Comparison of ENCODE assay signal across 19 cellular contexts in genomic region chr7:74598558-74598957, GRCh38. TPM values are rescaled to one million over a fixed set of nuclear protein-coding genes. Genes with fewer than 3 reads are reported as not detected.
A peak's percentile ranks its signal among the peaks of the same experiment; 100 is the strongest.
DNase-seq lines count a peak whose midpoint lies in the region; ATAC-seq and TF ChIP-seq lines count a peak whose summit lies in the region.
"Had no signal": no experiment of that assay in that cellular context is flagged by ENCODE, and none has a peak within 500 bp of the region (broad histone marks: within the 10 kb centered on the region; RNA-seq: fewer than 3 reads in every experiment).

No MANE protein-coding gene starts in this region.

- peaks cover 13% of the 10 kb centered on the region for H3K4me1 ChIP-seq in GM23248 (ENCODE audit: insufficient read depth)

- H3K9me2 ChIP-seq in GM23248 (ENCODE audit: insufficient read depth), result no peaks in the 10 kb centered on the region

- TF ChIP-seq CTCF in RWPE1 (conservative IDR thresholded peaks at IDR 0.05; ENCODE audit: low read depth), result no peak
- no peak for TF ChIP-seq CTCF in fibroblast of the aortic adventitia (IDR thresholded peaks at IDR 0.05; ENCODE audit: insufficient read depth, low read length)

- DNase-seq in AG08396 (ENCODE audit: low spot score), result peak; percentile 48
- DNase-seq in GM23248, result peak; percentile 93
- DNase-seq in RWPE1 (ENCODE audit: low spot score), result no peak
- DNase-seq in fibroblast of the aortic adventitia (ENCODE audit: low read depth), result peak; percentile 74
- DNase-seq in CD1c-positive myeloid dendritic cell (ENCODE audit: extremely low spot score), result no peak
- no peak for DNase-seq in NCI-H2081 treated with DMSO at 0.1 percent for 48 hours (lab: John Stamatoyannopoulos, UW)
- DNase-seq in mesenteric fat pad (ENCODE audit: low spot score), result no peak
- DNase-seq: central memory CD4-positive, alpha-beta T cell; DMS 273 treated with DMSO at 0.1 percent for 48 hours; effector memory CD4-positive, alpha-beta T cell; immature natural killer cell; NCI-H187; NCI-H524; PC-9; stimulated activated CD4-positive, alpha-beta T cell treated with anti-CD3 and anti-CD28 coated beads, Interleukin-4, amount 100 ng/mL, for 4 hours; WERI-Rb-1 had no signal

- no peak overlapping the region for H3K4me2 ChIP-seq in GM23248 (ENCODE audit: unreplicated experiment)
- H3K4me2 ChIP-seq: PC-9 had no signal

- H3K27me3 ChIP-seq in GM23248 (replicated peaks; ENCODE audit: insufficient read depth), result no peaks in the 10 kb centered on the region
- H3K27me3 ChIP-seq: neutrophil had no signal

- no peaks in the 10 kb centered on the region for H3K36me3 ChIP-seq in GM23248 (ENCODE audit: low read depth)
- H3K36me3 ChIP-seq: neutrophil had no signal

- H3K4me3 ChIP-seq in GM23248 (no peak overlapping the region), fibroblast of the aortic adventitia (ENCODE audit: low read depth, low read length) (no peak overlapping the region)
- H3K4me3 ChIP-seq: PC-9 had no signal

- no peak overlapping the region for H2AFZ ChIP-seq in GM23248
- H2AFZ ChIP-seq: PC-9 had no signal

- H4K20me1 ChIP-seq in GM23248 (ENCODE audit: insufficient read depth), result no peaks in the 10 kb centered on the region

- WGBS in GM23248 (ENCODE audit: low coverage in 1 of 2, low lambda C conversion rate in 2 of 2, missing lambda C conversion rate in 2 of 2), 2 experiments, result 28 to 29% methylated on average over 1 of the region's 1 CpG

- CTCF ChIA-PET in RWPE1 (lab: Yijun Ruan, JAX), result no interaction called here

- H3K27ac ChIP-seq in GM23248, result 0 out of 2 replicates have a peak overlapping the region, but pooled peaks have one; percentile 31
- H3K27ac ChIP-seq in RWPE1, result peak overlapping the region; percentile 53
- H3K27ac ChIP-seq: neutrophil, PC-9, WERI-Rb-1 had no signal

- POLR2A ChIA-PET in RWPE1 (lab: Yijun Ruan, JAX; ENCODE audit: low non-redundant PET), result no interaction called here

- no peaks in the 10 kb centered on the region for H3K79me2 ChIP-seq in GM23248 (ENCODE audit: insufficient read depth)

- ATAC-seq in HG03108 (IDR thresholded peaks at IDR 0.05; ENCODE audit: unreplicated experiment), result no peak
- ATAC-seq: sciatic nerve had no signal

- H3K9me3 ChIP-seq in GM23248 (ENCODE audit: low read depth), result no peaks in the 10 kb centered on the region
- H3K9me3 ChIP-seq: neutrophil had no signal

- in situ Hi-C loops in GM23248 (cut with MboI), result no loop called here

- H3F3A ChIP-seq in GM23248 (ENCODE audit: insufficient read depth), result peaks cover 4% of the 10 kb centered on the region; the same call in 1 of the 2 replicates

- H3K9ac ChIP-seq in GM23248, result no peak overlapping the region

RNA-seq across cellular contexts. Expression of gene GTF2I, which starts 59.0 kb away (rescaled TPM):
- total RNA-seq in GM23248 (2014; rRNA removed; shearing (Covaris generic)), result 76.0 and 80.2 TPM in 2 replicates
- polyA plus RNA-seq in GM23248 (2016; fragmentation: Nextera tagmentation; extraction: Ambion mirVana), result 90.9 and 91.7 TPM in 2 replicates
- 109 and 156 TPM in 2 replicates for total RNA-seq in fibroblast of the aortic adventitia (ENCODE audit: low replicate concordance)
- 219 TPM for total RNA-seq in mesenteric fat pad

Comparison
In these comparisons a context has a peak if more than half of its experiments do, and no peak if none do; other contexts are left out.
1. DNase-seq: peak in AG08396 (single experiment), GM23248 (single experiment) and fibroblast of the aortic adventitia (single experiment); none in RWPE1 (single experiment), CD1c-positive myeloid dendritic cell (single experiment), NCI-H2081 treated with DMSO at 0.1 percent for 48 hours (single experiment) and mesenteric fat pad (single experiment).